In genomic region chr10:810351-810846, GRCh38 we compare ENCODE assay signal across 11 cellular contexts.
DNase-seq lines count a peak whose midpoint lies in the region; ATAC-seq and TF ChIP-seq lines count a peak whose summit lies in the region.
"Had no signal": no experiment of that assay in that cellular context is flagged by ENCODE, and none has a peak within 500 bp of the region (broad histone marks: within the 10 kb centered on the region; RNA-seq: fewer than 3 reads in every experiment).

No MANE protein-coding gene starts in this region.

- DNase-seq in NCI-H2196 (lab: John Stamatoyannopoulos, UW; ENCODE audit: unreplicated experiment) (peak; percentile 4), NCI-H2196 treated with DMSO at 0.1 percent for 48 hours (lab: John Stamatoyannopoulos, UW; ENCODE audit: unreplicated experiment) (no peak), OCI-M1 (lab: John Stamatoyannopoulos, UW) (peak; percentile 11), fibroblast of the conjunctiva (ENCODE audit: low read depth) (peak; percentile 23), retinal pigment epithelial cell (ENCODE audit: low read depth) (no peak)

- ATAC-seq in HG03565 (IDR thresholded peaks at IDR 0.05; ENCODE audit: unreplicated experiment) (no peak), HG02973 (IDR thresholded peaks at IDR 0.05; ENCODE audit: unreplicated experiment) (no peak), HG03280 (IDR thresholded peaks at IDR 0.05; ENCODE audit: unreplicated experiment) (no peak)
- ATAC-seq: activated T-helper 17 cell treated with anti-CD3 and anti-CD28 coated beads, Interleukin-2, amount 50 U/mL, for 72 hours had no signal

- TF ChIP-seq CTCF in retinal pigment epithelial cell (conservative IDR thresholded peaks at IDR 0.05; ENCODE audit: low read depth, low read length), result peak; percentile 49

- H3K4me3 ChIP-seq in retinal pigment epithelial cell (ENCODE audit: low read length), result no peak overlapping the region
- H3K4me3 ChIP-seq: BLaER1 treated with 17β-estradiol and CSF1 and Interleukin-3, amounts not matched to agents 10 nM and 100 nM; HAP-1 had no signal

Comparison
In these comparisons a context has a peak if more than half of its experiments do, and no peak if none do; other contexts are left out.
1. DNase-seq: peak in NCI-H2196 (single experiment), OCI-M1 (single experiment) and fibroblast of the conjunctiva (single experiment); none in NCI-H2196 treated with DMSO at 0.1 percent for 48 hours (single experiment) and retinal pigment epithelial cell (single experiment).